Comparison of ENCODE assay signal across 8 cellular contexts in the genomic region with DNA sequence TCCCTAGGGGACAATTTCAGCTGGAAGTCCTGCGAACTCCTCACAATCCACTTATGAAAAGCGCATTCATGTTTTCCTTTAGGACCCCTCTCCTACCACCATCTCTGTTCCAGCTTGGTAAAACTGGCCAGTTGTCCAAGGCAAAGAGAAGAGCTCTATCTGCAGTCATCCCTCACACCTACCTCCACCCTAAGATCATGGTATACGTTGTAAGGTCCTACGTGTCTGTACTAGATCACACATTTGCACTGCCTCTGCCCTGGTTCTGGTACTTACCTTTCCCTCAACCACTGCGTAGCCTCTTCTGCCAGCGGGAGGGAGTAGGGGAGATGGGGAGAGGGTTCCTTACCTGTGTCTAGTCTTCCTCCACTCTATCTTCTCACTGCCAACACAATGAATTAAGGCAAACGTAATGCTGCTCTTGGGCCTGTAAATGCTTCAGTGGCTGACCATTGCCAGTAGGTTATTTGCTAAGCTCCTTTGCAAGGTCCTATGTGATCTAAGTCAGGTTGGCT. TPM values are rescaled to one million over a fixed set of nuclear protein-coding genes. Genes with fewer than 3 reads are reported as not detected.
DNase-seq lines count a peak whose midpoint lies in the region; TF ChIP-seq lines count a peak whose summit lies in the region.

No MANE protein-coding gene starts in this region.

- H3K9ac ChIP-seq in BLaER1 = peak overlapping the region; percentile 92
- peak overlapping the region; percentile 82 for H3K9ac ChIP-seq in Karpas-422 (ENCODE audit: low read length)

- 65 to 74% methylated on average over 7 of the region's 7 CpGs for WGBS in lower leg skin, 2 donors
- WGBS in urinary bladder = 82% methylated on average over 7 of the region's 7 CpGs

- H3K79me2 ChIP-seq in Karpas-422 (ENCODE audit: low read length) = peaks cover 35% of the 10 kb centered on the region

- H2AFZ ChIP-seq in Karpas-422 (ENCODE audit: low read length) = peak overlapping the region; percentile 95

- TF ChIP-seq POLR2A in lower leg skin (IDR thresholded peaks at IDR 0.05) = no peak

- in situ Hi-C loops in brain microvascular endothelial cell (cut with HindIII; ENCODE audit: low pct_ligation_motif_present, low sequenced_read_pairs) = no loop called here

- TF ChIP-seq CTCF in brain microvascular endothelial cell (IDR thresholded peaks at IDR 0.05; ENCODE audit: low read depth, low read length, missing control alignments) (no peak), lower leg skin (IDR thresholded peaks at IDR 0.05) (no peak)

- no peaks in the 10 kb centered on the region for H3K27me3 ChIP-seq in BLaER1
- no peaks in the 10 kb centered on the region for H3K27me3 ChIP-seq in Karpas-422 (ENCODE audit: low read length)
- no peaks in the 10 kb centered on the region for H3K27me3 ChIP-seq in brain microvascular endothelial cell (replicated peaks)

- H3K9me2 ChIP-seq in Karpas-422 (replicated peaks; ENCODE audit: insufficient read depth, low read length) = no peaks in the 10 kb centered on the region

- intact Hi-C loops in lower leg skin (cut with DNase I; ENCODE audit: low total_unique reads) = no loop called here

- H4K20me1 ChIP-seq in BLaER1 (no peaks in the 10 kb centered on the region; the same call in 1 of the 2 replicates), Karpas-422 (ENCODE audit: insufficient read depth, low read depth, low read length) (peaks cover 5% of the 10 kb centered on the region; the same call in 1 of the 2 replicates)

- H3K27ac ChIP-seq in BLaER1 = peak overlapping the region; percentile 90
- no peak overlapping the region for H3K27ac ChIP-seq in Karpas-422 (ENCODE audit: low read length)
- peak overlapping the region; percentile 79 for H3K27ac ChIP-seq in brain microvascular endothelial cell
- H3K27ac ChIP-seq in urinary bladder (ENCODE audit: low read depth) = peak overlapping the region; percentile 92

- no peak for DNase-seq in Karpas-422
- DNase-seq in brain microvascular endothelial cell = no peak
- DNase-seq in lower leg skin (ENCODE audit: low spot score in 2 of 2) = no peak
- DNase-seq in effector CD8-positive, alpha-beta T cell (lab: John Stamatoyannopoulos, UW) = no peak
- DNase-seq in stimulated activated CD4-positive, alpha-beta T cell treated with anti-CD3 and anti-CD28 coated beads, Interleukin-15, amount 100 ng/mL, for 24 hours = no peak
- DNase-seq in AML-193 (lab: John Stamatoyannopoulos, UW) = no peak

- no peaks in the 10 kb centered on the region for H3K9me3 ChIP-seq in BLaER1
- no peaks in the 10 kb centered on the region for H3K9me3 ChIP-seq in Karpas-422 (ENCODE audit: low read length)

- H3K4me3 ChIP-seq in BLaER1 (peak overlapping the region; percentile 96), Karpas-422 (ENCODE audit: low read length) (peak overlapping the region; percentile 97), brain microvascular endothelial cell (ENCODE audit: low read depth, low read length) (peak overlapping the region; percentile 87), lower leg skin (ENCODE audit: low read depth, poor library complexity, severe bottlenecking) (peak overlapping the region; percentile 25), urinary bladder (ENCODE audit: low read depth, low read length) (peak overlapping the region; percentile 75)

- H3K4me2 ChIP-seq in BLaER1 (peak overlapping the region; percentile 89), Karpas-422 (ENCODE audit: low read depth, low read length, poor library complexity, severe bottlenecking) (peak overlapping the region; percentile 74)

- H3K36me3 ChIP-seq in BLaER1 (peaks cover 17% of the 10 kb centered on the region), Karpas-422 (ENCODE audit: insufficient read depth, low read length) (no peaks in the 10 kb centered on the region), brain microvascular endothelial cell (replicated peaks) (peaks cover 4% of the 10 kb centered on the region), urinary bladder (ENCODE audit: insufficient read depth) (no peaks in the 10 kb centered on the region)

- H3K4me1 ChIP-seq in BLaER1 (peaks cover 31% of the 10 kb centered on the region), Karpas-422 (ENCODE audit: low read length) (peaks cover 31% of the 10 kb centered on the region), urinary bladder (ENCODE audit: insufficient read depth) (no peaks in the 10 kb centered on the region)

RNA-seq across cellular contexts. Expression of a gene that starts 0.7 kb away (rescaled TPM):
- total RNA-seq in Karpas-422 (2014; rRNA removed; shearing (Covaris generic); ENCODE audit: low replicate concordance) = 27.1 and 56.9 TPM in 2 replicates
- total RNA-seq in lower leg skin = 10 to 100 TPM; 21.9 to 31.6 (median 26.9) TPM
- 50.2 TPM for total RNA-seq in urinary bladder
- 18.5 TPM for polyA plus RNA-seq in urinary bladder

RNA-seq across cellular contexts. Expression of a gene that starts 49.6 kb away (rescaled TPM):
- total RNA-seq in Karpas-422 (2014; rRNA removed; shearing (Covaris generic); ENCODE audit: low replicate concordance) = 19.9 and 27.8 TPM in 2 replicates
- 10 to 100 TPM; 11.4 to 13.2 (median 12.2) TPM for total RNA-seq in lower leg skin
- 28.0 TPM for total RNA-seq in urinary bladder
- 11.1 TPM for polyA plus RNA-seq in urinary bladder

Comparison
In these comparisons a context has a peak if more than half of its experiments do, and no peak if none do; other contexts are left out.
1. H3K4me3 ChIP-seq: peak in every context shown above with its lines; median percentile 97 in Karpas-422; 96 in BLaER1; 87 in brain microvascular endothelial cell; 75 in urinary bladder; 25 in lower leg skin.